8 cellular contexts compared by ENCODE assay signal in the genomic region with DNA sequence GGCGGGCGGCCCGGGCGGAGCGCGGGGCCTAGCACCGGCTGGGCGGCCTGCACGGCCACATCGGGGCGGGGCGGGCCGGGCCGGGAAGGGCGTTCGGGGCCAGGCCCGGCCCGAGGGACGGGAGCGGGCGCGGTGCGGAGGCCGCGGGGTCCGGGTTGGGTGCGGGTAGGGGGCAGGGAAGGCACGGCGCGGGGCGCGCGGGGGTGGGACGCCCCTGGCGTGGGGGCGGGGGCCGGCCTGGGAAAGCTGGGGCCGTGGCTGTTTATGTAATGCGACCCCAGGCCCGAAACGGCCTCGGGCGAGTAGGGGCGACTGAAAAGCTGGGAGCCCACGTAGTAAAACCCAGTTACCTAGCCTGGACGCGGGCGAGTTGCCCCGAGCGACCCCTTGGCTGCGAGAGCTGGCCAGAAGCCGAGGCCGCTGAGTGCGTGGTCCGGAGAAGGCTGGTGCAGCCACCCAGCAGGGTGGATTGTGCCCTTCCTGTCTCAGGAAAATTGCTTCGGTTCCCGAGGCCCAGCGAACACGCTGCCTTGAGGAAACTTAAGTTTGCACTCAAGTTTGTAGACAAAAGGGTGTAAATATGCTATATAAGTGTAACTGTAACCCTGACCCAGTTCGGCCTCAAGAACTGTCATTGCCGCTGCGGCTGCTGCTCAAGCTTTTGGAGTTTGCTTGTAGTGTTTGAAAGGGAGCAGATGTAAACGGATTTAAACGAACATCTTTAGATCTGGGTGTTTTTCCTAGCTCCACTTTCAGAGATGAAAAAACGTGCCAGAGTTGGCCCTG. TPM values are rescaled to one million over a fixed set of nuclear protein-coding genes. Genes with fewer than 3 reads are reported as not detected.
A peak's percentile ranks its signal among the peaks of the same experiment; 100 is the strongest.
DNase-seq lines count a peak whose midpoint lies in the region; ATAC-seq and TF ChIP-seq lines count a peak whose summit lies in the region.

No MANE protein-coding gene starts in this region.

- DNase-seq in GM03348 (ENCODE audit: low spot score): peak; percentile 50
- DNase-seq in activated CD8-positive, alpha-beta memory T cell treated with anti-CD3 and anti-CD28 coated beads, Interleukin-2, amount 10 ng/mL, durations not matched to agents 7 days and 5 days: peak; percentile 41
- DNase-seq in upper lobe of left lung: peak in 1 of 2 donors; percentile 36
- DNase-seq in NCI-H2029 (lab: John Stamatoyannopoulos, UW): no peak

- peaks cover 9% of the 10 kb centered on the region for H3K36me3 Mint-ChIP-seq in activated CD8-positive, alpha-beta memory T cell treated with anti-CD3 and anti-CD28 coated beads, Interleukin-2, amount 10 ng/mL, durations not matched to agents 7 days and 5 days

- TF ChIP-seq RAD21 in Ishikawa (IDR thresholded peaks at IDR 0.05; ENCODE audit: low read depth): no peak

- H3K9me3 Mint-ChIP-seq in activated CD8-positive, alpha-beta memory T cell treated with anti-CD3 and anti-CD28 coated beads, Interleukin-2, amount 10 ng/mL, durations not matched to agents 7 days and 5 days (ENCODE audit: low read depth): no peaks in the 10 kb centered on the region

- TF ChIP-seq CTCF in upper lobe of left lung (IDR thresholded peaks at IDR 0.05): no peak

- H3K27me3 Mint-ChIP-seq in activated CD8-positive, alpha-beta memory T cell treated with anti-CD3 and anti-CD28 coated beads, Interleukin-2, amount 10 ng/mL, durations not matched to agents 7 days and 5 days: no peaks in the 10 kb centered on the region

- H3K4me1 ChIP-seq in esophagus (ENCODE audit: control insufficient read depth in 2 of 2, insufficient read depth in 2 of 2, low read length in 1 of 2): peaks cover 0 to 8% of the 10 kb centered on the region in 2 donors
- H3K4me1 ChIP-seq in mucosa of stomach (ENCODE audit: control insufficient read depth, insufficient read depth, low read length): peaks cover 21% of the 10 kb centered on the region
- H3K4me1 ChIP-seq in upper lobe of left lung: peaks cover 32 to 51% (median 38%) of the 10 kb centered on the region in 4 donors

- peaks cover 56% of the 10 kb centered on the region for H3K4me1 Mint-ChIP-seq in activated CD8-positive, alpha-beta memory T cell treated with anti-CD3 and anti-CD28 coated beads, Interleukin-2, amount 10 ng/mL, durations not matched to agents 7 days and 5 days

- 1% methylated on average over 58 to 65 of the region's 65 CpGs for WGBS in esophagus, 2 donors
- 0% methylated on average over 6 to 27 of the region's 65 CpGs for WGBS in upper lobe of left lung, 2 donors

- H3K27me3 ChIP-seq in esophagus (ENCODE audit: control insufficient read depth in 1 of 2, insufficient read depth in 2 of 2, low read length in 2 of 2) (no peaks in the 10 kb centered on the region), mucosa of stomach (ENCODE audit: control insufficient read depth, insufficient read depth, low read length) (no peaks in the 10 kb centered on the region), upper lobe of left lung (no peaks in the 10 kb centered on the region)

- H3K36me3 ChIP-seq in esophagus (ENCODE audit: control insufficient read depth in 2 of 2, insufficient read depth in 2 of 2, low read length in 1 of 2) (no peaks in the 10 kb centered on the region), mucosa of stomach (ENCODE audit: control insufficient read depth, insufficient read depth, low read length) (no peaks in the 10 kb centered on the region), upper lobe of left lung (no peaks in the 10 kb centered on the region)

- no peak for TF ChIP-seq EP300 in Ishikawa (IDR thresholded peaks at IDR 0.05; ENCODE audit: borderline replicate concordance)
- TF ChIP-seq EP300 in upper lobe of left lung (IDR thresholded peaks at IDR 0.05): no peak

- CTCF ChIA-PET in activated CD8-positive, alpha-beta memory T cell treated with anti-CD3 and anti-CD28 coated beads, Interleukin-2, amount 10 ng/mL, durations not matched to agents 7 days and 5 days (lab: Charles Lee): interaction anchor here (0.6 to 3.2 kb wide), 36 partner anchors 8 to 1078 kb away, joined by 3 to 30 read pairs (median 5); partner anchors contain the start of genes CASP6, GAR1, MCUB and PLA2G12A

- TF ChIP-seq POLR2A in upper lobe of left lung (IDR thresholded peaks at IDR 0.05): no peak

- peak overlapping the region; percentile 98 to 99 for H3K27ac ChIP-seq in esophagus (ENCODE audit: low read depth in 2 of 2, low read length in 1 of 2)
- H3K27ac ChIP-seq in upper lobe of left lung: peak overlapping the region; percentile 92 to 94 (median 92)

- H3K4me3 ChIP-seq in esophagus (ENCODE audit: low read depth in 1 of 2, low read length in 2 of 2): peak overlapping the region; percentile 86 to 96
- peak overlapping the region; percentile 28 for H3K4me3 ChIP-seq in mucosa of stomach (ENCODE audit: low read length)
- peak overlapping the region; percentile 79 to 92 (median 82) for H3K4me3 ChIP-seq in upper lobe of left lung

- peak; percentile 34 for ATAC-seq in GM21619 (IDR thresholded peaks at IDR 0.05; ENCODE audit: unreplicated experiment)
- ATAC-seq in activated CD8-positive, alpha-beta memory T cell treated with anti-CD3 and anti-CD28 coated beads, Interleukin-2, amount 10 ng/mL, durations not matched to agents 7 days and 5 days: peak; percentile 70
- peak; percentile 30 to 73 for ATAC-seq in upper lobe of left lung (ENCODE audit: low FRiP score in 2 of 2)

- H3K27ac Mint-ChIP-seq in activated CD8-positive, alpha-beta memory T cell treated with anti-CD3 and anti-CD28 coated beads, Interleukin-2, amount 10 ng/mL, durations not matched to agents 7 days and 5 days: peak overlapping the region; percentile 83

- H3K4me3 Mint-ChIP-seq in activated CD8-positive, alpha-beta memory T cell treated with anti-CD3 and anti-CD28 coated beads, Interleukin-2, amount 10 ng/mL, durations not matched to agents 7 days and 5 days: peak overlapping the region; percentile 88

- peak overlapping the region; percentile 91 for H3K9ac ChIP-seq in mucosa of stomach (ENCODE audit: low read length)

- H3K9me3 ChIP-seq in esophagus (ENCODE audit: control insufficient read depth in 2 of 2, insufficient read depth in 1 of 2, low read depth in 1 of 2, low read length in 1 of 2) (no peaks in the 10 kb centered on the region), mucosa of stomach (ENCODE audit: control insufficient read depth, low read length) (no peaks in the 10 kb centered on the region), upper lobe of left lung (no peaks in the 10 kb centered on the region)

TF ChIP-seq in Ishikawa, 13 proteins besides CTCF, POLR2A, EP300 and RAD21:
- no peak for TF ChIP-seq CREB1 (IDR thresholded peaks at IDR 0.05; ENCODE audit: low read depth)
- TF ChIP-seq, protein P1, sequence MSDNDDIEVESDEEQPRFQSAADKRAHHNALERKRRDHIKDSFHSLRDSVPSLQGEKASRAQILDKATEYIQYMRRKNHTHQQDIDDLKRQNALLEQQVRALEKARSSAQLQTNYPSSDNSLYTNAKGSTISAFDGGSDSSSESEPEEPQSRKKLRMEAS (IDR thresholded peaks at IDR 0.05): peak; percentile 53
- no peak for TF ChIP-seq FOXM1 (IDR thresholded peaks at IDR 0.05; ENCODE audit: borderline replicate concordance, low read depth)
- TF ChIP-seq TAF1 (IDR thresholded peaks at IDR 0.05; ENCODE audit: low read depth): no peak; the same call in 1 of the 2 replicates
- no peak for TF ChIP-seq EGR1 (IDR thresholded peaks at IDR 0.05)
- no peak for TF ChIP-seq CEBPB (IDR thresholded peaks at IDR 0.05)
- no peak for TF ChIP-seq TCF12 (IDR thresholded peaks at IDR 0.05; ENCODE audit: low read depth)
- TF ChIP-seq, protein P2, sequence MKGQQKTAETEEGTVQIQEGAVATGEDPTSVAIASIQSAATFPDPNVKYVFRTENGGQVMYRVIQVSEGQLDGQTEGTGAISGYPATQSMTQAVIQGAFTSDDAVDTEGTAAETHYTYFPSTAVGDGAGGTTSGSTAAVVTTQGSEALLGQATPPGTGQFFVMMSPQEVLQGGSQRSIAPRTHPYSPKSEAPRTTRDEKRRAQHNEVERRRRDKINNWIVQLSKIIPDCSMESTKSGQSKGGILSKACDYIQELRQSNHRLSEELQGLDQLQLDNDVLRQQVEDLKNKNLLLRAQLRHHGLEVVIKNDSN (IDR thresholded peaks at IDR 0.05): no peak
- TF ChIP-seq NFIC (IDR thresholded peaks at IDR 0.05): peak; percentile 42; the same call in 1 of the 2 replicates
- TF ChIP-seq YY1 (IDR thresholded peaks at IDR 0.05; ENCODE audit: low read depth): no peak
- no peak for TF ChIP-seq TEAD4 (IDR thresholded peaks at IDR 0.05)

RNA-seq across cellular contexts. Expression of gene SEC24B, which starts 0.6 kb away (rescaled TPM):
- 10 to 100 TPM; 22.0 to 25.9 TPM for total RNA-seq in activated CD8-positive, alpha-beta memory T cell treated with anti-CD3 and anti-CD28 coated beads, Interleukin-2, amount 10 ng/mL, durations not matched to agents 7 days and 5 days
- polyA plus RNA-seq in esophagus: 1 to 10 TPM; 7.4 to 10.0 TPM
- total RNA-seq in upper lobe of left lung: 10 to 100 TPM; 17.4 to 38.8 (median 29.2) TPM

Comparison
In these comparisons a context has a peak if more than half of its experiments do, and no peak if none do; other contexts are left out.
1. H3K4me3 ChIP-seq: peak in every context shown above with its lines; median percentile 91 in esophagus; 82 in upper lobe of left lung; 28 in mucosa of stomach.